In genomic region chr17:40079545-40079944, GRCh38 we compare ENCODE assay signal across 2 cellular contexts.
TF ChIP-seq lines count a peak whose summit lies in the region.

No MANE protein-coding gene starts in this region.

TF ChIP-seq in A549, 52 proteins besides CTCF, POLR2A, EP300 and RAD21:
- TF ChIP-seq HOXA7 (CRISPR knock-in tag; IDR thresholded peaks at IDR 0.05), result no peak
- TF ChIP-seq HOXB13 (CRISPR knock-in tag; IDR thresholded peaks at IDR 0.05; ENCODE audit: low read depth), result no peak
- peak; percentile 61; the same call in 1 of the 2 replicates for TF ChIP-seq KDM1A (IDR thresholded peaks at IDR 0.05; ENCODE audit: low read depth)
- peak; percentile 40; the same call in 1 of the 2 replicates for TF ChIP-seq HDAC2 (IDR thresholded peaks at IDR 0.05)
TF ChIP-seq in A549: peak in this region for 2.

TF ChIP-seq in K562, 482 proteins besides CTCF, POLR2A, EP300 and RAD21:
- no peak for TF ChIP-seq FOS (IDR thresholded peaks at IDR 0.05; ENCODE audit: extremely low read depth, insufficient read length)
- TF ChIP-seq ZBTB49 (CRISPR knock-in tag; IDR thresholded peaks at IDR 0.05; ENCODE audit: borderline replicate concordance), result no peak
- no peak for TF ChIP-seq DDX20 (tag; IDR thresholded peaks at IDR 0.05; ENCODE audit: low read depth)
- TF ChIP-seq GATA2 (CRISPR knock-in tag; IDR thresholded peaks at IDR 0.05), result no peak
- TF ChIP-seq ADNP (tag; IDR thresholded peaks at IDR 0.05), result peak; percentile 60; the same call in 1 of the 2 replicates
- peak; percentile 84 for TF ChIP-seq RBM25 (IDR thresholded peaks at IDR 0.05; ENCODE audit: low read depth, low read length, severe bottlenecking)
- peak; percentile 34; the same call in 1 of the 2 replicates for TF ChIP-seq CEBPB (tag; IDR thresholded peaks at IDR 0.05)
- TF ChIP-seq BCOR (IDR thresholded peaks at IDR 0.05), result peak; percentile 51; the same call in 1 of the 2 replicates
